Comparison of ENCODE assay signal across 24 cellular contexts in the genomic region with DNA sequence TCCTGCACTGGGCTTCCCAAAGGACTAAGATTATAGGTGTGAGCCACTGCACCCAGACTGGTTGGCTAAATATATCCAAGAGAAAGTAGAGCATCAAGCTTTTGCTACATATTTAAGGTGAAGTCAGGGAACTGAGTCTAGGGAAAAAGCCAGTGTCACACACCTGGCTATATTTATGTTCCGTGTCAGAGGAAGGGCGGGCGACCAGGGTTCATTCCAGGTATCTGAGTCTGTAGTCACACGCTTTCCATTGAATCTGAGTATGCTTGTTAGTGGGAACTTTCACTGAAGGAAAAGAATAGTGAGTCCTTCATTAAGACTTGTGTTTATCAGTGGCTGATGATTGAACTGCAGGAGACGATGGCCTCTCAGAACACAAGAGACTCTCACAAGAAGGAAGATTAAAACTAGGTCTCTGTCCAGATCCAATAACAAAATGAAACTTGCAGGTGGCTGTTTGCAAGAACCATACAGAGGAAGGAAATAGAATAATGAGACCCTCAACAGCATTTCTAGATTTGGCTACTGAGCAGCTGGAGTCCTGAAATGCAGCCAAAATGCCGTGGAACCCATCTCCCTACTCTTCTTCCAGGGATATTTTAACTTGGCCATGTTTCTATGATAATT.
"Had no signal": no experiment of that assay in that cellular context is flagged by ENCODE, and none has a peak within 500 bp of the region (broad histone marks: within the 10 kb centered on the region; RNA-seq: fewer than 3 reads in every experiment).

No MANE protein-coding gene starts in this region.

- H3K4me3 ChIP-seq: smooth muscle cell, transverse colon had no signal

- H3K27ac ChIP-seq: parathyroid adenoma, transverse colon had no signal

- H3K9me3 ChIP-seq: transverse colon had no signal

- H3K9ac ChIP-seq: parathyroid adenoma had no signal

- H3K36me3 Mint-ChIP-seq: natural killer cell treated with Interleukin-12 subunit alpha and Interleukin-12 subunit beta and Interleukin-15 and Interleukin-18, amount 100 ng/mL, for 72 hours had no signal

- H3K9me3 Mint-ChIP-seq: activated CD4-positive, alpha-beta memory T cell treated with anti-CD3 and anti-CD28 coated beads, Interleukin-2, amount 10 ng/mL, durations not matched to agents 7 days and 5 days; dendritic cell treated with granulocyte-macrophage colony-stimulating factor and Interleukin-4, amounts not matched to agents 40 ng/mL and 50 ng/mL, for 4 days; natural killer cell treated with Interleukin-12 subunit alpha and Interleukin-12 subunit beta and Interleukin-15 and Interleukin-18, amount 100 ng/mL, for 72 hours had no signal

- DNase-seq: activated CD4-positive, alpha-beta memory T cell treated with anti-CD3 and anti-CD28 coated beads, Interleukin-2, amount 10 ng/mL, durations not matched to agents 7 days and 5 days; activated CD4-positive, alpha-beta T cell treated with anti-CD3 and anti-CD28 coated beads, Interleukin-2, amount 10 ng/mL, durations not matched to agents 24 days and 14 days; activated effector memory CD4-positive, alpha-beta T cell treated with anti-CD3 and anti-CD28 coated beads, Interleukin-2, amount 50 U/mL, for 16 hours; activated naive CD4-positive, alpha-beta T cell treated with anti-CD3 and anti-CD28 coated beads, Interleukin-2, amount 50 U/mL, for 16 hours; activated naive CD8-positive, alpha-beta T cell treated with anti-CD3 and anti-CD28 coated beads, Interleukin-2, amount 50 U/mL, for 24 hours; activated T-cell treated with anti-CD3 and anti-CD28 coated beads, Interleukin-2, amount 50 U/mL, for 72 hours; caudate nucleus; effector CD8-positive, alpha-beta T cell; erythroblast; foreskin fibroblast; midbrain; stimulated activated CD4-positive, alpha-beta T cell treated with anti-CD3 and anti-CD28 coated beads, Interleukin-15, amount 100 ng/mL, for 24 hours; stimulated activated CD8-positive, alpha-beta memory T cell treated with anti-CD3 and anti-CD28 coated beads, Interleukin-4, amount 100 ng/mL, for 48 hours; stimulated activated naive B cell treated with anti-CD40 and anti-IgM and Interleukin-4, amounts not matched to agents 10 μg/mL and 1 μg/mL and 100 μg/mL, for 72 hours; transverse colon had no signal

- H3K4me1 ChIP-seq: parathyroid adenoma had no signal

- H3K27me3 ChIP-seq: transverse colon had no signal

- H3K4me2 ChIP-seq: smooth muscle cell had no signal

- H3K27ac Mint-ChIP-seq: activated CD4-positive, alpha-beta memory T cell treated with anti-CD3 and anti-CD28 coated beads, Interleukin-2, amount 10 ng/mL, durations not matched to agents 7 days and 5 days; activated CD4-positive, alpha-beta T cell treated with anti-CD3 and anti-CD28 coated beads, Interleukin-2, amount 10 ng/mL, durations not matched to agents 24 days and 14 days; activated naive CD8-positive, alpha-beta T cell treated with anti-CD3 and anti-CD28 coated beads, Interleukin-2, amount 50 U/mL, for 24 hours; activated T-cell treated with anti-CD3 and anti-CD28 coated beads, Interleukin-2, amount 50 U/mL, for 72 hours; dendritic cell treated with granulocyte-macrophage colony-stimulating factor and Interleukin-4, amounts not matched to agents 40 ng/mL and 50 ng/mL, for 4 days; natural killer cell treated with Interleukin-12 subunit alpha and Interleukin-12 subunit beta and Interleukin-15 and Interleukin-18, amount 100 ng/mL, for 72 hours; stimulated activated naive B cell treated with anti-CD40 and anti-IgM and Interleukin-4, amounts not matched to agents 10 μg/mL and 1 μg/mL and 100 μg/mL, for 72 hours had no signal

- H3K79me2 ChIP-seq: parathyroid adenoma had no signal

- ATAC-seq: activated CD4-positive, CD25-positive, alpha-beta regulatory T cell treated with anti-CD3 and anti-CD28 coated beads, Interleukin-2, amount 50 U/mL, for 24 hours; activated naive CD8-positive, alpha-beta T cell treated with anti-CD3 and anti-CD28 coated beads, Interleukin-2, amount 50 U/mL, for 24 hours; activated T-cell treated with anti-CD3 and anti-CD28 coated beads, Interleukin-2, amount 50 U/mL, for 72 hours; left lobe of liver; natural killer cell treated with Interleukin-12 subunit alpha and Interleukin-12 subunit beta and Interleukin-15 and Interleukin-18, amount 100 ng/mL, for 72 hours; sciatic nerve; stimulated activated naive B cell treated with anti-CD40 and anti-IgM and Interleukin-4, amounts not matched to agents 10 μg/mL and 1 μg/mL and 100 μg/mL, for 72 hours had no signal

- H2AFZ ChIP-seq: parathyroid adenoma had no signal

- H3K4me1 Mint-ChIP-seq: activated CD4-positive, alpha-beta T cell treated with anti-CD3 and anti-CD28 coated beads, Interleukin-2, amount 10 ng/mL, durations not matched to agents 24 days and 14 days; activated naive CD8-positive, alpha-beta T cell treated with anti-CD3 and anti-CD28 coated beads, Interleukin-2, amount 50 U/mL, for 24 hours; stimulated activated naive B cell treated with anti-CD40 and anti-IgM and Interleukin-4, amounts not matched to agents 10 μg/mL and 1 μg/mL and 100 μg/mL, for 72 hours had no signal

- H3K4me3 Mint-ChIP-seq: activated CD4-positive, alpha-beta memory T cell treated with anti-CD3 and anti-CD28 coated beads, Interleukin-2, amount 10 ng/mL, durations not matched to agents 7 days and 5 days; activated CD4-positive, alpha-beta T cell treated with anti-CD3 and anti-CD28 coated beads, Interleukin-2, amount 10 ng/mL, durations not matched to agents 24 days and 14 days; activated naive CD8-positive, alpha-beta T cell treated with anti-CD3 and anti-CD28 coated beads, Interleukin-2, amount 50 U/mL, for 24 hours; activated T-cell treated with anti-CD3 and anti-CD28 coated beads, Interleukin-2, amount 50 U/mL, for 72 hours; dendritic cell treated with granulocyte-macrophage colony-stimulating factor and Interleukin-4, amounts not matched to agents 40 ng/mL and 50 ng/mL, for 4 days; natural killer cell treated with Interleukin-12 subunit alpha and Interleukin-12 subunit beta and Interleukin-15 and Interleukin-18, amount 100 ng/mL, for 72 hours; stimulated activated naive B cell treated with anti-CD40 and anti-IgM and Interleukin-4, amounts not matched to agents 10 μg/mL and 1 μg/mL and 100 μg/mL, for 72 hours had no signal

- H3K36me3 ChIP-seq: transverse colon had no signal

- FAIRE-seq: keratinocyte, urothelium cell line had no signal
